In genomic region chr10:97514344-97514743, GRCh38 we compare ENCODE assay signal across 30 cellular contexts. TPM values are rescaled to one million over a fixed set of nuclear protein-coding genes. Genes with fewer than 3 reads are reported as not detected.
"Had no signal": no experiment of that assay in that cellular context is flagged by ENCODE, and none has a peak within 500 bp of the region (broad histone marks: within the 10 kb centered on the region; RNA-seq: fewer than 3 reads in every experiment).

No MANE protein-coding gene starts in this region.

- DNase-seq: activated CD4-positive, alpha-beta T cell treated with anti-CD3 and anti-CD28 coated beads for 4 hours; activated CD4-positive, alpha-beta T cell treated with anti-CD3 and anti-CD28 coated beads, Interleukin-2, amount 50 U/mL, for 48 hours; activated CD8-positive, alpha-beta memory T cell treated with anti-CD3 and anti-CD28 coated beads, Interleukin-2, amount 50 U/mL, for 4 hours; activated T-cell treated with anti-CD3 and anti-CD28 coated beads, Interleukin-2, amount 50 U/mL, for 1 hour; anterior cingulate cortex; brain microvascular endothelial cell; caudate nucleus; cortex of kidney; effector memory CD8-positive, alpha-beta T cell; erythroblast; hypothalamus; immature natural killer cell; kidney; lower lobe of right lung; mesenchymal stem cell; natural killer cell; occipital lobe; right lobe of liver; stimulated activated CD4-positive, alpha-beta T cell treated with anti-CD3 and anti-CD28 coated beads, Interleukin-4, amount 100 ng/mL, for 24 hours; trophoblast cell had no signal

- H3K27me3 ChIP-seq: brain microvascular endothelial cell, gastroesophageal sphincter, neural progenitor cell, right lobe of liver had no signal

- H3K27me3 Mint-ChIP-seq: activated naive CD4-positive, alpha-beta T cell treated with anti-CD3 and anti-CD28 coated beads, Interleukin-2, amount 50 U/mL, for 24 hours; stimulated activated naive CD8-positive, alpha-beta T cell treated with anti-CD3 and anti-CD28 coated beads, Interleukin-15, Interleukin-2, amounts not matched to agents 100 ng/mL and 50 ng/mL, for 24 hours had no signal

- H3K36me3 ChIP-seq: brain microvascular endothelial cell, gastroesophageal sphincter, lower lobe of right lung, neural progenitor cell, right lobe of liver, thoracic aorta had no signal

- H3K27ac Mint-ChIP-seq: activated naive CD4-positive, alpha-beta T cell treated with anti-CD3 and anti-CD28 coated beads, Interleukin-2, amount 50 U/mL, for 24 hours; effector memory CD8-positive, alpha-beta T cell; immature natural killer cell; natural killer cell; stimulated activated effector memory CD8-positive, alpha-beta T cell treated with anti-CD3 and anti-CD28 coated beads, Interleukin-12 subunit alpha, Interleukin-12 subunit beta, amount 100 ng/mL, for 72 hours; stimulated activated naive CD8-positive, alpha-beta T cell treated with anti-CD3 and anti-CD28 coated beads, Interleukin-15, Interleukin-2, amounts not matched to agents 100 ng/mL and 50 ng/mL, for 24 hours had no signal

- H2AFZ ChIP-seq: neural progenitor cell had no signal

- H3K4me1 Mint-ChIP-seq: activated naive CD4-positive, alpha-beta T cell treated with anti-CD3 and anti-CD28 coated beads, Interleukin-2, amount 50 U/mL, for 24 hours; immature natural killer cell; stimulated activated effector memory CD8-positive, alpha-beta T cell treated with anti-CD3 and anti-CD28 coated beads, Interleukin-12 subunit alpha, Interleukin-12 subunit beta, amount 100 ng/mL, for 72 hours had no signal

- H3K4me3 Mint-ChIP-seq: activated naive CD4-positive, alpha-beta T cell treated with anti-CD3 and anti-CD28 coated beads, Interleukin-2, amount 50 U/mL, for 24 hours; effector memory CD8-positive, alpha-beta T cell; immature natural killer cell; natural killer cell; neural progenitor cell; stimulated activated effector memory CD8-positive, alpha-beta T cell treated with anti-CD3 and anti-CD28 coated beads, Interleukin-12 subunit alpha, Interleukin-12 subunit beta, amount 100 ng/mL, for 72 hours; stimulated activated naive CD8-positive, alpha-beta T cell treated with anti-CD3 and anti-CD28 coated beads, Interleukin-15, Interleukin-2, amounts not matched to agents 100 ng/mL and 50 ng/mL, for 24 hours had no signal

- H3K4me2 ChIP-seq: neural progenitor cell had no signal

- ATAC-seq: effector memory CD8-positive, alpha-beta T cell; gastroesophageal sphincter; lower lobe of right lung; natural killer cell; right lobe of liver; stimulated activated effector memory CD8-positive, alpha-beta T cell treated with anti-CD3 and anti-CD28 coated beads, Interleukin-12 subunit alpha, Interleukin-12 subunit beta, amount 100 ng/mL, for 72 hours had no signal

- H3K27ac ChIP-seq: brain microvascular endothelial cell, gastroesophageal sphincter, lower lobe of right lung, neural progenitor cell, right lobe of liver, skin epidermis, thoracic aorta, VCaP had no signal

- H3K9me3 Mint-ChIP-seq: activated naive CD4-positive, alpha-beta T cell treated with anti-CD3 and anti-CD28 coated beads, Interleukin-2, amount 50 U/mL, for 24 hours; effector memory CD8-positive, alpha-beta T cell; immature natural killer cell; natural killer cell; neural progenitor cell; stimulated activated effector memory CD8-positive, alpha-beta T cell treated with anti-CD3 and anti-CD28 coated beads, Interleukin-12 subunit alpha, Interleukin-12 subunit beta, amount 100 ng/mL, for 72 hours; stimulated activated naive CD8-positive, alpha-beta T cell treated with anti-CD3 and anti-CD28 coated beads, Interleukin-15, Interleukin-2, amounts not matched to agents 100 ng/mL and 50 ng/mL, for 24 hours had no signal

- H3K9me3 ChIP-seq: gastroesophageal sphincter, lower lobe of right lung, right lobe of liver, thoracic aorta had no signal

- H3K4me3 ChIP-seq: gastroesophageal sphincter, lower lobe of right lung, neural progenitor cell, right lobe of liver, skin epidermis, thoracic aorta had no signal

- H3K36me3 Mint-ChIP-seq: activated naive CD4-positive, alpha-beta T cell treated with anti-CD3 and anti-CD28 coated beads, Interleukin-2, amount 50 U/mL, for 24 hours; immature natural killer cell; natural killer cell; neural progenitor cell; stimulated activated effector memory CD8-positive, alpha-beta T cell treated with anti-CD3 and anti-CD28 coated beads, Interleukin-12 subunit alpha, Interleukin-12 subunit beta, amount 100 ng/mL, for 72 hours had no signal

RNA-seq across cellular contexts. Expression of gene ANKRD2, which starts 58.2 kb away (rescaled TPM):
- total RNA-seq: natural killer cell; occipital lobe; subcutaneous adipose tissue; T-helper 1 cell treated with Interleukin-12 subunit alpha and Interleukin-12 subunit beta and Interleukin-4 antibody, amounts not matched to agents 30 ng/mL and 1 ng/mL, for 36 hours had no signal
- polyA plus RNA-seq: immature natural killer cell had no signal
